ENCODE assay signal across 25 cellular contexts in the genomic region with DNA sequence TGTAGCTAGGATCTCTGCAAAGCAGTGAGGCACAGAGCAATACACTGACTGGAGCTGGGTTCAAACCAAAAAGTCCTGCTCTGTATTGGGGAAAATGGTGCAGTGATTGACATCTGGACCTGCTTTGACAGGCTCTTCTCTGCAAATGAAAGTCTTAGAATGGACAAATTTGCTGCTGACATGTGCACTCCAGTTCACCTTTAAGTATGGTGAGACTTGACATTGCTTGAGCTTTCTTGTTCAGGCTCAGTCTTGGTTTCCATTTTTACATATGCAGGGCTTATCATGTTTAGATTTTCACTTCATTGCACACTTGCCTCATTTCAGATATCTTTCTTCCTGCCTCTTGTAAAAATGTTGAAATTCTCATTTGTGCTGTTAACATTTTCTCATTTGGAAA.
"Had no signal": no experiment of that assay in that cellular context is flagged by ENCODE, and none has a peak within 500 bp of the region (broad histone marks: within the 10 kb centered on the region; RNA-seq: fewer than 3 reads in every experiment).

No MANE protein-coding gene starts in this region.

- H3K4me3 ChIP-seq: body of pancreas, esophagus squamous epithelium had no signal

- H3K36me3 ChIP-seq: esophagus squamous epithelium, WERI-Rb-1 had no signal

- H3K27ac ChIP-seq: body of pancreas, epithelial cell of prostate, esophagus squamous epithelium, WERI-Rb-1 had no signal

- ATAC-seq: activated CD4-positive, CD25-positive, alpha-beta regulatory T cell treated with anti-CD3 and anti-CD28 coated beads, Interleukin-2, amount 50 U/mL, for 24 hours; activated CD8-positive, alpha-beta T cell treated with anti-CD3 and anti-CD28 coated beads for 36 hours; activated T-cell treated with anti-CD3 and anti-CD28 coated beads, Interleukin-2, amount 50 U/mL, for 4 hours; activated T-helper 17 cell treated with anti-CD3 and anti-CD28 coated beads, Interleukin-2, amount 50 U/mL, for 72 hours; body of pancreas; T-helper 17 cell had no signal

- DNase-seq: activated B cell treated with CpG ODN at 0.5 μM for 24 hours; activated CD4-positive, alpha-beta T cell treated with anti-CD3 and anti-CD28 coated beads for 48 hours; activated CD4-positive, alpha-beta T cell treated with anti-CD3 and anti-CD28 coated beads, Interleukin-2, amount 50 U/mL, for 1 hour; activated CD4-positive, alpha-beta T cell treated with anti-CD3 and anti-CD28 coated beads, Interleukin-2, amount 50 U/mL, for 48 hours; activated CD8-positive, alpha-beta memory T cell treated with anti-CD3 and anti-CD28 coated beads for 24 hours; activated CD8-positive, alpha-beta T cell treated with anti-CD3 and anti-CD28 coated beads for 36 hours; activated effector memory CD4-positive, alpha-beta T cell treated with Interleukin-2 at 50 U/mL for 16 hours; activated gamma-delta T cell treated with Interleukin-2 at 50 U/mL for 16 hours; activated naive CD4-positive, alpha-beta T cell treated with anti-CD3 and anti-CD28 coated beads, Interleukin-2, amount 50 U/mL, for 16 hours; activated naive CD4-positive, alpha-beta T cell treated with Interleukin-2 at 50 U/mL for 16 hours; activated T-cell treated with anti-CD3 and anti-CD28 coated beads, Interleukin-2, amount 50 U/mL, for 4 hours; amniotic stem cell; anterior cingulate cortex; body of pancreas; caudate nucleus; effector CD8-positive, alpha-beta T cell; esophagus squamous epithelium; foreskin melanocyte; head of caudate nucleus; T-helper 17 cell; T1000; WERI-Rb-1 had no signal

- H3K27me3 ChIP-seq: body of pancreas, esophagus squamous epithelium had no signal

- H3K9me3 ChIP-seq: body of pancreas, esophagus squamous epithelium had no signal

- H3K4me1 ChIP-seq: body of pancreas, esophagus squamous epithelium had no signal
